In genomic region chr3:49164983-49165720, GRCh38 we compare ENCODE assay signal across 9 cellular contexts. TPM values are rescaled to one million over a fixed set of nuclear protein-coding genes. Genes with fewer than 3 reads are reported as not detected.
DNase-seq lines count a peak whose midpoint lies in the region; ATAC-seq, FAIRE-seq and TF ChIP-seq lines count a peak whose summit lies in the region.
"Had no signal": no experiment of that assay in that cellular context is flagged by ENCODE, and none has a peak within 500 bp of the region (broad histone marks: within the 10 kb centered on the region; RNA-seq: fewer than 3 reads in every experiment).

No MANE protein-coding gene starts in this region.

- POLR2A ChIA-PET in AG04450 (lab: Yijun Ruan, JAX), result interaction anchor here (0.7 kb wide), 1 partner anchor 11 kb away, joined by 3 read pairs; no protein-coding TSS in a partner anchor

- H3K9me3 ChIP-seq in AG04450 (ENCODE audit: control insufficient read depth, insufficient read depth, low read length) (no peaks in the 10 kb centered on the region; the same call in 1 of the 2 replicates), HUES48 (ENCODE audit: control insufficient read depth, insufficient read depth, low read length) (no peaks in the 10 kb centered on the region), mucosa of stomach (ENCODE audit: control insufficient read depth, low read length) (peaks cover 5% of the 10 kb centered on the region)

- peak overlapping the region; percentile 94 for H3K4me3 ChIP-seq in AG04450 (ENCODE audit: low read depth, low read length)
- peak overlapping the region; percentile 84 for H3K4me3 ChIP-seq in HUES48 (ENCODE audit: low read depth, low read length)
- H3K4me3 ChIP-seq in mucosa of stomach (ENCODE audit: low read length), result peak overlapping the region; percentile 87

- H3K9ac ChIP-seq in HUES48 (ENCODE audit: low read depth, low read length) (peak overlapping the region; percentile 84), mucosa of stomach (ENCODE audit: low read length) (peak overlapping the region; percentile 86)

- ATAC-seq in GM21619 (IDR thresholded peaks at IDR 0.05; ENCODE audit: unreplicated experiment), result no peak

- H3K27me3 ChIP-seq in AG04450 (ENCODE audit: control insufficient read depth, insufficient read depth, low read length) (no peaks in the 10 kb centered on the region), HUES48 (ENCODE audit: control insufficient read depth, insufficient read depth, low read length) (no peaks in the 10 kb centered on the region), mucosa of stomach (ENCODE audit: control insufficient read depth, insufficient read depth, low read length) (no peaks in the 10 kb centered on the region)

- H3K36me3 ChIP-seq in HUES48 (ENCODE audit: control insufficient read depth, insufficient read depth, low read length), result peaks cover 22% of the 10 kb centered on the region
- peaks cover 14% of the 10 kb centered on the region for H3K36me3 ChIP-seq in mucosa of stomach (ENCODE audit: control insufficient read depth, insufficient read depth, low read length)

- FAIRE-seq in urothelium cell line (lab: Jason Lieb, UNC), result no peak
- FAIRE-seq: endometrium had no signal

- H3K4me1 ChIP-seq in HUES48 (ENCODE audit: control insufficient read depth, insufficient read depth, low read length) (peaks cover 13% of the 10 kb centered on the region), mucosa of stomach (ENCODE audit: control insufficient read depth, insufficient read depth, low read length) (peaks cover 17% of the 10 kb centered on the region)

- TF ChIP-seq CTCF in AG04450 (IDR thresholded peaks at IDR 0.05; ENCODE audit: low read depth, low read length), result no peak

- H3K27ac ChIP-seq in AG04450 (ENCODE audit: low read depth, low read length), result no peak overlapping the region
- peak overlapping the region; percentile 69 for H3K27ac ChIP-seq in HUES48 (ENCODE audit: low read depth, low read length)
- peak overlapping the region; percentile 31 for H3K27ac ChIP-seq in caudate nucleus (ENCODE audit: low read depth, low read length)

- CTCF ChIA-PET in AG04450 (lab: Charles Lee), result interaction anchor here (1.1 to 1.2 kb wide), 2 partner anchors 9 to 285 kb away, joined by 3 to 4 read pairs; no protein-coding TSS in a partner anchor

- DNase-seq in AG04450 (ENCODE audit: low read depth, low spot score), result no peak
- no peak for DNase-seq in caudate nucleus (lab: John Stamatoyannopoulos, UW)
- DNase-seq in AML-193 (lab: John Stamatoyannopoulos, UW), result no peak
- no peak for DNase-seq in urothelium cell line (ENCODE audit: low spot score)
- DNase-seq in OCI-M1 (lab: John Stamatoyannopoulos, UW), result no peak

RNA-seq across cellular contexts. Expression of gene CCDC71, which starts 1.0 kb away (rescaled TPM):
- 19.6 and 27.7 TPM in 2 replicates for polyA plus RNA-seq in AG04450 (2011; rRNA removed)
- polyA minus RNA-seq in AG04450 (2011; rRNA and poly(A)+ RNA removed), result 34.9 and 53.3 TPM in 2 replicates

RNA-seq across cellular contexts. Expression of gene KLHDC8B, which starts 6.2 kb away (rescaled TPM):
- polyA plus RNA-seq in AG04450 (2011; rRNA removed), result 20.7 and 21.2 TPM in 2 replicates
- 17.2 and 19.8 TPM in 2 replicates for polyA minus RNA-seq in AG04450 (2011; rRNA and poly(A)+ RNA removed)

RNA-seq across cellular contexts. Expression of gene LAMB2, which starts 32.3 kb away (rescaled TPM):
- 470 and 674 TPM in 2 replicates for polyA plus RNA-seq in AG04450 (2011; rRNA removed)
- polyA minus RNA-seq in AG04450 (2011; rRNA and poly(A)+ RNA removed), result 513 and 748 TPM in 2 replicates

RNA-seq across cellular contexts. Expression of gene USP19, which starts 44.5 kb away (rescaled TPM):
- polyA plus RNA-seq in AG04450 (2011; rRNA removed), result 33.3 and 37.7 TPM in 2 replicates
- 93.3 and 135 TPM in 2 replicates for polyA minus RNA-seq in AG04450 (2011; rRNA and poly(A)+ RNA removed)
